In genomic region chr7:158109364-158110033, GRCh38 we compare ENCODE assay signal across 1 cellular context.
TF ChIP-seq lines count a peak whose summit lies in the region.

No MANE protein-coding gene starts in this region.

TF ChIP-seq in GM12891, 5 proteins besides CTCF, POLR2A, EP300 and RAD21:
- TF ChIP-seq PAX5 (IDR thresholded peaks at IDR 0.05; ENCODE audit: insufficient read depth, low read length, severe bottlenecking) (no peak), SPI1 (IDR thresholded peaks at IDR 0.05; ENCODE audit: low read depth, low read length) (no peak), TAF1 (IDR thresholded peaks at IDR 0.05; ENCODE audit: low read depth, low read length) (no peak), POLR2AphosphoS5 (IDR thresholded peaks at IDR 0.05; ENCODE audit: low read depth, low read length) (no peak), POU2F2 (IDR thresholded peaks at IDR 0.05; ENCODE audit: low read depth, low read length) (no peak)
